Comparison of ENCODE assay signal across 13 cellular contexts in the genomic region with DNA sequence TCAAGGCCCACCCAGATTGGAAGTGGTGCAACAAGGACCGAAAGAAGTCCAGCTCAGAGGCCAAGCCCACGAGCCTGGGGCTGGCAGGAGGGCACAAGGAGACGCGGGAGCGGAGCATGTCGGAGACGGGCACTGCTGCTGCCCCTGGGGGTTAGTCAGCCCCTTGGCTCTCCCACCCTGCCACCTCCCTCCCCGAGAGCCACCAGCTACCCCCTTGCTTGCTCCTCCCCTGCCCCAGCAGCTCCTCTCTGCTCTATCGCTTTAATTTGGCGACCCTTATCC. TPM values are rescaled to one million over a fixed set of nuclear protein-coding genes. Genes with fewer than 3 reads are reported as not detected.
DNase-seq lines count a peak whose midpoint lies in the region; ATAC-seq and TF ChIP-seq lines count a peak whose summit lies in the region.
"Had no signal": no experiment of that assay in that cellular context is flagged by ENCODE, and none has a peak within 500 bp of the region (broad histone marks: within the 10 kb centered on the region; RNA-seq: fewer than 3 reads in every experiment).

No MANE protein-coding gene starts in this region.

- peaks cover 10% of the 10 kb centered on the region for H3K36me3 Mint-ChIP-seq in activated CD8-positive, alpha-beta T cell treated with anti-CD3 and anti-CD28 coated beads for 36 hours (ENCODE audit: low read depth)

- H3K4me3 ChIP-seq in BLaER1 (no peak overlapping the region), PC-9 (no peak overlapping the region), neutrophil (ENCODE audit: low read depth in 1 of 2, low read length in 1 of 2) (no peak overlapping the region)
- H3K4me3 ChIP-seq: A549, GM23248 had no signal

- peaks cover 18% of the 10 kb centered on the region for H3K4me1 Mint-ChIP-seq in activated CD8-positive, alpha-beta T cell treated with anti-CD3 and anti-CD28 coated beads for 36 hours (ENCODE audit: low read depth)

- no peak overlapping the region for H3K9ac ChIP-seq in BLaER1
- H3K9ac ChIP-seq: GM23248 had no signal

- H3K9me3 Mint-ChIP-seq in activated CD8-positive, alpha-beta T cell treated with anti-CD3 and anti-CD28 coated beads for 36 hours, result no peaks in the 10 kb centered on the region
- H3K9me3 Mint-ChIP-seq: CD4-positive, CD25-positive, alpha-beta regulatory T cell had no signal

- no peaks in the 10 kb centered on the region for H3K9me2 ChIP-seq in PC-9 (ENCODE audit: insufficient read depth)

- intact Hi-C loops in PC-9 (cut with micrococcal nuclease; ENCODE audit: unreplicated experiment), result no loop called here
- intact Hi-C loops in activated CD8-positive, alpha-beta T cell treated with anti-CD3 and anti-CD28 coated beads for 36 hours (cut with micrococcal nuclease), result loop anchor here (10.0 kb wide), 1 partner anchor 153 kb away; the partner anchor contains the start of gene POU2F2

- CTCF ChIA-PET in PC-9 (lab: Charles Lee), result no interaction called here
- CTCF ChIA-PET in activated CD8-positive, alpha-beta T cell treated with anti-CD3 and anti-CD28 coated beads for 36 hours (lab: Charles Lee), result interaction anchor here (0.7 to 1.4 kb wide), 6 partner anchors 9 to 143 kb away, joined by 3 read pairs; partner anchors contain the start of gene ZNF526

- H4K20me1 ChIP-seq in BLaER1, result peaks cover 88% of the 10 kb centered on the region
- H4K20me1 ChIP-seq in PC-9 (ENCODE audit: insufficient read depth), result peaks cover 15% of the 10 kb centered on the region; the same call in 1 of the 2 replicates

- H2AFZ ChIP-seq in PC-9, result no peak overlapping the region
- H2AFZ ChIP-seq: GM23248 had no signal

- TF ChIP-seq CTCF in PC-9 (conservative IDR thresholded peaks at IDR 0.05), result no peak
- TF ChIP-seq CTCF in neutrophil (IDR thresholded peaks at IDR 0.05), result no peak
- no peak for TF ChIP-seq CTCF in activated CD8-positive, alpha-beta T cell treated with anti-CD3 and anti-CD28 coated beads for 36 hours (IDR thresholded peaks at IDR 0.05)

- H3K36me3 ChIP-seq in BLaER1 (peaks cover 60% of the 10 kb centered on the region), PC-9 (ENCODE audit: low read depth) (no peaks in the 10 kb centered on the region), neutrophil (peaks cover 62% of the 10 kb centered on the region)

- H3K4me3 Mint-ChIP-seq in activated CD8-positive, alpha-beta T cell treated with anti-CD3 and anti-CD28 coated beads for 36 hours, result no peak overlapping the region

- ATAC-seq in activated CD8-positive, alpha-beta T cell treated with anti-CD3 and anti-CD28 coated beads for 36 hours, result no peak
- ATAC-seq: A549, HCT116 had no signal

- peaks cover 14% of the 10 kb centered on the region; the same call in 1 of the 2 replicates for H3K79me2 ChIP-seq in PC-9 (ENCODE audit: low read depth)

- TSS peak; percentile 3 for BruUV-seq in PC-9 (replicated peaks; lab: Mats Ljungman, UMichigan)

- H3K4me2 ChIP-seq in BLaER1 (peak overlapping the region; percentile 98; the same call in 1 of the 2 replicates), PC-9 (no peak overlapping the region)
- H3K4me2 ChIP-seq: A549 had no signal

- peaks cover 14% of the 10 kb centered on the region; the same call in 1 of the 2 replicates for H3F3A ChIP-seq in PC-9 (ENCODE audit: insufficient read depth, low read depth)

- H3K27ac Mint-ChIP-seq in activated CD8-positive, alpha-beta T cell treated with anti-CD3 and anti-CD28 coated beads for 36 hours, result no peak overlapping the region
- H3K27ac Mint-ChIP-seq: CD4-positive, CD25-positive, alpha-beta regulatory T cell had no signal

- H3K27me3 ChIP-seq in BLaER1, result no peaks in the 10 kb centered on the region
- no peaks in the 10 kb centered on the region for H3K27me3 ChIP-seq in PC-9 (ENCODE audit: insufficient read depth, low read depth)
- H3K27me3 ChIP-seq in neutrophil, result no peaks in the 10 kb centered on the region

- POLR2A ChIA-PET in PC-9 (lab: Charles Lee; ENCODE audit: unreplicated experiment), result interaction anchor here (0.6 kb wide), 1 partner anchor 109 kb away, joined by 6 read pairs; no protein-coding TSS in a partner anchor
- POLR2A ChIA-PET in activated CD8-positive, alpha-beta T cell treated with anti-CD3 and anti-CD28 coated beads for 36 hours (lab: Charles Lee), result interaction anchor here (1.0 kb wide), 1 partner anchor 36 kb away, joined by 3 read pairs; no protein-coding TSS in a partner anchor

- DNase-seq in activated effector memory CD4-positive, alpha-beta T cell treated with anti-CD3 and anti-CD28 coated beads, Interleukin-2, amount 50 U/mL, for 16 hours, result peak; percentile 61
- DNase-seq in activated effector memory CD4-positive, alpha-beta T cell treated with Interleukin-2 at 50 U/mL for 16 hours, result no peak
- DNase-seq in PC-9 (no peak), NCI-H2029 treated with DMSO at 0.1 percent for 48 hours (lab: John Stamatoyannopoulos, UW) (no peak)
- no peak for DNase-seq in stimulated activated CD4-positive, alpha-beta T cell treated with anti-CD3 and anti-CD28 coated beads, Interleukin-2, amount 100 ng/mL, for 48 hours
- no peak for DNase-seq in activated CD8-positive, alpha-beta T cell treated with anti-CD3 and anti-CD28 coated beads for 36 hours
- DNase-seq: CD4-positive, CD25-positive, alpha-beta regulatory T cell; DMS 273 treated with DMSO at 0.1 percent for 48 hours; GM23248 had no signal

- no peaks in the 10 kb centered on the region for H3K27me3 Mint-ChIP-seq in activated CD8-positive, alpha-beta T cell treated with anti-CD3 and anti-CD28 coated beads for 36 hours

- H3K4me1 ChIP-seq in BLaER1, result peaks cover 81% of the 10 kb centered on the region
- peaks cover 15% of the 10 kb centered on the region for H3K4me1 ChIP-seq in PC-9 (replicated peaks; ENCODE audit: insufficient read depth)
- peaks cover 28 to 29% of the 10 kb centered on the region in 2 experiments for H3K4me1 ChIP-seq in neutrophil (ENCODE audit: control insufficient read depth in 1 of 2, insufficient read depth in 1 of 2, low read depth in 1 of 2, low read length in 1 of 2)

- H3K27ac ChIP-seq in BLaER1 (no peak overlapping the region), PC-9 (no peak overlapping the region), neutrophil (peak overlapping the region; percentile 33)
- H3K27ac ChIP-seq: A549, GM23248 had no signal

- no peaks in the 10 kb centered on the region for H3K9me3 ChIP-seq in BLaER1
- H3K9me3 ChIP-seq in PC-9 (ENCODE audit: insufficient read depth, low read depth), result no peaks in the 10 kb centered on the region
- no peaks in the 10 kb centered on the region for H3K9me3 ChIP-seq in neutrophil
- H3K9me3 ChIP-seq: A549 had no signal

RNA-seq across cellular contexts. Expression of gene PRR19, which starts 14.2 kb away (rescaled TPM):
- total RNA-seq in PC-9 (2021), result 0.85 and 1.1 TPM in 2 replicates
- total RNA-seq in activated CD8-positive, alpha-beta T cell treated with anti-CD3 and anti-CD28 coated beads for 36 hours, result under 1 TPM; 0.38 to 0.49 TPM
- total RNA-seq: CD4-positive, CD25-positive, alpha-beta regulatory T cell had no signal

RNA-seq across cellular contexts. Expression of gene PAFAH1B3, which starts 14.7 kb away (rescaled TPM):
- total RNA-seq in PC-9 (2021), result 70.2 and 90.1 TPM in 2 replicates
- total RNA-seq in activated CD8-positive, alpha-beta T cell treated with anti-CD3 and anti-CD28 coated beads for 36 hours, result 10 to 100 TPM; 39.1 to 42.4 TPM

RNA-seq across cellular contexts. Expression of gene CIC, which starts 18.7 kb away (rescaled TPM):
- 58.1 and 60.7 TPM in 2 replicates for total RNA-seq in PC-9 (2021)
- 10 to 100 TPM; 60.7 to 65.6 TPM for total RNA-seq in activated CD8-positive, alpha-beta T cell treated with anti-CD3 and anti-CD28 coated beads for 36 hours

RNA-seq across cellular contexts. Expression of gene TMEM145, which starts 25.3 kb away (rescaled TPM):
- total RNA-seq in PC-9 (2021), result 1.2 and 1.7 TPM in 2 replicates
- 1 to 10 TPM; 3.0 to 3.2 TPM for total RNA-seq in activated CD8-positive, alpha-beta T cell treated with anti-CD3 and anti-CD28 coated beads for 36 hours
- total RNA-seq: CD4-positive, CD25-positive, alpha-beta regulatory T cell; GM23248 had no signal

RNA-seq across cellular contexts. Expression of gene ERF, which starts 32.8 kb away (rescaled TPM):
- 57.4 and 79.1 TPM in 2 replicates for total RNA-seq in PC-9 (2021)
- 10 to 100 TPM; 60.0 to 69.2 TPM for total RNA-seq in activated CD8-positive, alpha-beta T cell treated with anti-CD3 and anti-CD28 coated beads for 36 hours
